35 cellular contexts compared by ENCODE assay signal in the genomic region with DNA sequence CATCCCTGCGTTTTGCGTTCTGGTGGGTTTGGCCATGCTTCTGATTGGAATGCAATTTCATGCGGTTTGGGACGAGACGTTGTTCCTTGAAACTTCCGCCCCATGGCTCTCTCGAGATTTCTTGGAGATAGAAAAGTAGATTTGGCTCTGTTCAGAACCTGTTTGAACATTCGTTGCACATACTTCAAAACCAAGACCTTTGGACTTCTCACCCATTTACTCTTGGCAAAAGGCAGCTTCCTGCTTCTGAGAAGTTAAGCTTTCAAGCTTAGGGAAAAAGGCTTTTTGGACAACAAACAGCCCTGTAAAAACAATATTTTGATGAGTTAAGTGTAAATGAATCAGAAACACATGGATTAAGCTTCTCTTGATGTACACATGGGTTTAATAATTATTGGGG.
"Had no signal": no experiment of that assay in that cellular context is flagged by ENCODE, and none has a peak within 500 bp of the region (broad histone marks: within the 10 kb centered on the region; RNA-seq: fewer than 3 reads in every experiment).

No MANE protein-coding gene starts in this region.

- DNase-seq: activated CD4-positive, alpha-beta memory T cell treated with anti-CD3 and anti-CD28 coated beads for 36 hours; activated CD4-positive, alpha-beta T cell treated with anti-CD3 and anti-CD28 coated beads for 48 hours; activated CD8-positive, alpha-beta memory T cell treated with anti-CD3 and anti-CD28 coated beads, Interleukin-2, amount 50 U/mL, for 4 hours; activated effector memory CD4-positive, alpha-beta T cell treated with anti-CD3 and anti-CD28 coated beads, Interleukin-2, amount 50 U/mL, for 16 hours; activated naive CD4-positive, alpha-beta T cell treated with anti-CD3 and anti-CD28 coated beads for 36 hours; activated naive CD8-positive, alpha-beta T cell treated with anti-CD3 and anti-CD28 coated beads for 36 hours; activated T-cell treated with anti-CD3 and anti-CD28 coated beads, Interleukin-2, amount 50 U/mL, for 1 hour; adrenal gland; aorta; cortex of kidney; effector memory CD8-positive, alpha-beta T cell; foreskin keratinocyte; heart left ventricle; kidney glomerular epithelial cell; left lung; naive thymus-derived CD4-positive, alpha-beta T cell; nucleus accumbens; pancreas; retina; stimulated activated CD4-positive, alpha-beta T cell treated with anti-CD3 and anti-CD28 coated beads, Interleukin-4, amount 100 ng/mL, for 24 hours; stimulated activated naive CD8-positive, alpha-beta T cell treated with anti-CD3 and anti-CD28 coated beads, Interleukin-15, amount 100 ng/mL, for 72 hours; substantia nigra; T-helper 17 cell; T1000; upper lobe of right lung; WERI-Rb-1 had no signal

- H3K27ac Mint-ChIP-seq: activated CD4-positive, alpha-beta memory T cell treated with anti-CD3 and anti-CD28 coated beads for 36 hours; activated naive CD4-positive, alpha-beta T cell treated with anti-CD3 and anti-CD28 coated beads for 36 hours; activated naive CD8-positive, alpha-beta T cell treated with anti-CD3 and anti-CD28 coated beads for 36 hours; activated T-helper 1 cell treated with anti-CD3 and anti-CD28 coated beads, Interleukin-12 subunit alpha, Interleukin-12 subunit beta, Interleukin-2, Interleukin-4 antibody, amounts not matched to agents 30 ng/mL and 10 ng/mL and 1 ng/mL, durations not matched to agents 14 hours and 24 hours and 36 hours; effector memory CD8-positive, alpha-beta T cell; naive thymus-derived CD4-positive, alpha-beta T cell; stimulated activated memory B cell treated with anti-CD40 and anti-IgM and Interleukin-4, amounts not matched to agents 10 μg/mL and 1 μg/mL and 100 μg/mL, for 72 hours; stimulated activated naive CD8-positive, alpha-beta T cell treated with anti-CD3 and anti-CD28 coated beads, Interleukin-15, amount 100 ng/mL, for 72 hours; T-helper 17 cell had no signal

- H3K27me3 Mint-ChIP-seq: T-helper 17 cell had no signal

- H3K4me1 Mint-ChIP-seq: activated naive CD8-positive, alpha-beta T cell treated with anti-CD3 and anti-CD28 coated beads for 36 hours; brain; naive thymus-derived CD4-positive, alpha-beta T cell; neural crest cell; stimulated activated memory B cell treated with anti-CD40 and anti-IgM and Interleukin-4, amounts not matched to agents 10 μg/mL and 1 μg/mL and 100 μg/mL, for 72 hours; stimulated activated naive CD8-positive, alpha-beta T cell treated with anti-CD3 and anti-CD28 coated beads, Interleukin-15, amount 100 ng/mL, for 72 hours; T-helper 17 cell had no signal

- H3K27me3 ChIP-seq: adrenal gland, foreskin keratinocyte, heart left ventricle, upper lobe of right lung had no signal

- H3K27ac ChIP-seq: foreskin keratinocyte, heart left ventricle, left lung, pancreas, prostate gland, upper lobe of right lung, WERI-Rb-1 had no signal

- H3K4me3 Mint-ChIP-seq: activated CD4-positive, alpha-beta memory T cell treated with anti-CD3 and anti-CD28 coated beads for 36 hours; activated naive CD4-positive, alpha-beta T cell treated with anti-CD3 and anti-CD28 coated beads for 36 hours; activated naive CD8-positive, alpha-beta T cell treated with anti-CD3 and anti-CD28 coated beads for 36 hours; activated T-helper 1 cell treated with anti-CD3 and anti-CD28 coated beads, Interleukin-12 subunit alpha, Interleukin-12 subunit beta, Interleukin-2, Interleukin-4 antibody, amounts not matched to agents 30 ng/mL and 10 ng/mL and 1 ng/mL, durations not matched to agents 14 hours and 24 hours and 36 hours; brain; effector memory CD8-positive, alpha-beta T cell; naive thymus-derived CD4-positive, alpha-beta T cell; neural crest cell; stimulated activated memory B cell treated with anti-CD40 and anti-IgM and Interleukin-4, amounts not matched to agents 10 μg/mL and 1 μg/mL and 100 μg/mL, for 72 hours; stimulated activated naive CD8-positive, alpha-beta T cell treated with anti-CD3 and anti-CD28 coated beads, Interleukin-15, amount 100 ng/mL, for 72 hours; T-helper 17 cell had no signal

- H3K9me3 ChIP-seq: adrenal gland, left lung, pancreas, prostate gland, upper lobe of right lung had no signal

- H3K36me3 Mint-ChIP-seq: activated CD4-positive, alpha-beta memory T cell treated with anti-CD3 and anti-CD28 coated beads for 36 hours; activated naive CD8-positive, alpha-beta T cell treated with anti-CD3 and anti-CD28 coated beads for 36 hours; brain; stimulated activated memory B cell treated with anti-CD40 and anti-IgM and Interleukin-4, amounts not matched to agents 10 μg/mL and 1 μg/mL and 100 μg/mL, for 72 hours had no signal

- H3K4me1 ChIP-seq: adrenal gland, foreskin keratinocyte, heart left ventricle, left lung, pancreas, prostate gland, upper lobe of right lung had no signal

- H3K36me3 ChIP-seq: adrenal gland, heart left ventricle, left lung, pancreas, prostate gland, upper lobe of right lung, WERI-Rb-1 had no signal

- H3K4me3 ChIP-seq: adrenal gland, heart left ventricle, left lung, lung, pancreas, prostate gland, skin epidermis, upper lobe of right lung had no signal

- ATAC-seq: activated CD4-positive, CD25-positive, alpha-beta regulatory T cell treated with anti-CD3 and anti-CD28 coated beads, Interleukin-2, amount 50 U/mL, for 24 hours; effector memory CD8-positive, alpha-beta T cell; foreskin keratinocyte; heart left ventricle; left lung; naive thymus-derived CD4-positive, alpha-beta T cell; sciatic nerve; stimulated activated memory B cell treated with anti-CD40 and anti-IgM and Interleukin-4, amounts not matched to agents 10 μg/mL and 1 μg/mL and 100 μg/mL, for 72 hours; stimulated activated naive CD8-positive, alpha-beta T cell treated with anti-CD3 and anti-CD28 coated beads, Interleukin-15, amount 100 ng/mL, for 72 hours; T-helper 17 cell; upper lobe of right lung had no signal
